In the genomic region with DNA sequence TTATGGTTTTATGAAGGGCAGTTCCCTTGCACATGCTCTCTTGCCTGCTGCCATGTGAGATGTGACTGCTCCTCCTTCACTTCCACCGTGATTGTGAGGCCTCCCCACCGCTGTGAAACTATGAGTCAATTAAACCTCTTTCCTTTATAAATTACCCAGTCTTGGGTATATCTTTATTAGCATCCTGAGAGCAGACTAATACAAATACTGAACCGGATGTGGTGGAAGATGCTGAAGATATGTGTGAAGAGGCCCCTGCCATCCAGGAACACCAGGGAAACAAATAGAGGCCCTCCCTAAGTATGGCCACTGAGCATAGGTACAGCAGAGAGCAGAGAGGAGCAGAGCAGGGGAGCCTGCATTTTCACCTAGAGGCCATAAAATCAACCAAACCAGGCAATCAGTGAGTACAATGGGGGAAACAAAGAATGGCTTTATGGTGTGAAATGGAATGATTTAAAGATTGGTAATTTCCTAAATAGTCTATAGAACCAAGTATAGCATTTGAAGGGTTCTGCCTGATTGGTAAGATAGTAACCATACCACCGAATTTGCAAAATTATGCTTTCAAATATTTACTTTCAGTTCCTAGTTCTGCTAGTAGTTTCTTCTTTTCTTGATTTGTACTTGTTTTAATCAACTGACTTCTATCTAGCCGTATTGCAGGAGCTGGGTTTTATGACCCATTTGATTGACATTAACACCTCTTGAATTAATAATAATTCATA, we compare ENCODE assay signal across 27 cellular contexts.
"Had no signal": no experiment of that assay in that cellular context is flagged by ENCODE, and none has a peak within 500 bp of the region (broad histone marks: within the 10 kb centered on the region; RNA-seq: fewer than 3 reads in every experiment).

No MANE protein-coding gene starts in this region.

- H3K4me1 ChIP-seq: right lobe of liver had no signal

- ATAC-seq: activated CD4-positive, CD25-positive, alpha-beta regulatory T cell treated with anti-CD3 and anti-CD28 coated beads, Interleukin-2, amount 50 U/mL, for 24 hours; activated naive CD4-positive, alpha-beta T cell treated with anti-CD3 and anti-CD28 coated beads, Interleukin-2, amount 50 U/mL, for 72 hours; activated T-cell treated with anti-CD3 and anti-CD28 coated beads, Interleukin-2, amount 50 U/mL, for 4 hours; foreskin keratinocyte; left lobe of liver; lower lobe of right lung; right lobe of liver had no signal

- H3K9me3 Mint-ChIP-seq: activated T-cell treated with anti-CD3 and anti-CD28 coated beads, Interleukin-2, amount 50 U/mL, for 4 hours; endodermal cell; stimulated activated naive CD8-positive, alpha-beta T cell treated with anti-CD3 and anti-CD28 coated beads, Interleukin-15, Interleukin-2, amounts not matched to agents 100 ng/mL and 50 ng/mL, for 24 hours had no signal

- H3K9me3 ChIP-seq: breast epithelium, esophagus muscularis mucosa, heart left ventricle, lower lobe of right lung, right lobe of liver, thoracic aorta, upper lobe of left lung had no signal

- H3K4me3 Mint-ChIP-seq: activated T-cell treated with anti-CD3 and anti-CD28 coated beads, Interleukin-2, amount 50 U/mL, for 4 hours; dendritic cell treated with granulocyte-macrophage colony-stimulating factor and Interleukin-4, amounts not matched to agents 40 ng/mL and 50 ng/mL, for 4 days; endodermal cell; nephron; stimulated activated naive CD8-positive, alpha-beta T cell treated with anti-CD3 and anti-CD28 coated beads, Interleukin-15, Interleukin-2, amounts not matched to agents 100 ng/mL and 50 ng/mL, for 24 hours; T-helper 2 cell treated with Interferon-gamma antibody and Interleukin-4, amounts not matched to agents 5 μg/mL and 100 μg/mL, for 36 hours had no signal

- H3K27ac ChIP-seq: foreskin keratinocyte, lower lobe of right lung, right lobe of liver, thoracic aorta, upper lobe of left lung, VCaP had no signal

- H3K36me3 ChIP-seq: breast epithelium, esophagus muscularis mucosa, heart left ventricle, lower lobe of right lung, right lobe of liver, thoracic aorta, upper lobe of left lung had no signal

- H3K27me3 ChIP-seq: breast epithelium, esophagus muscularis mucosa, foreskin keratinocyte, heart left ventricle, right lobe of liver, upper lobe of left lung had no signal

- DNase-seq: activated CD4-positive, alpha-beta T cell treated with anti-CD3 and anti-CD28 coated beads for 48 hours; activated CD4-positive, alpha-beta T cell treated with anti-CD3 and anti-CD28 coated beads, Interleukin-2, amount 50 U/mL, for 48 hours; activated T-cell treated with anti-CD3 and anti-CD28 coated beads, Interleukin-2, amount 50 U/mL, for 4 hours; central memory CD4-positive, alpha-beta T cell; endodermal cell; foreskin keratinocyte; heart left ventricle; hypothalamus; lower lobe of right lung; mesenchymal stem cell; right lobe of liver; stimulated activated CD4-positive, alpha-beta T cell treated with anti-CD3 and anti-CD28 coated beads, Interleukin-2, amount 100 ng/mL, for 48 hours; T-helper 1 cell; upper lobe of left lung had no signal

- H3K4me3 ChIP-seq: breast epithelium, esophagus muscularis mucosa, heart left ventricle, lower lobe of right lung, right lobe of liver, thoracic aorta, upper lobe of left lung had no signal

- H3K27ac Mint-ChIP-seq: activated naive CD4-positive, alpha-beta T cell treated with anti-CD3 and anti-CD28 coated beads, Interleukin-2, amount 50 U/mL, for 72 hours; activated T-helper 2 cell treated with anti-CD3 and anti-CD28 coated beads, Interferon-gamma antibody, Interleukin-2, Interleukin-4, amounts not matched to agents 10 μg/mL and 5 μg/mL and 100 μg/mL, durations not matched to agents 14 hours and 24 hours and 36 hours; dendritic cell treated with granulocyte-macrophage colony-stimulating factor and Interleukin-4, amounts not matched to agents 40 ng/mL and 50 ng/mL, for 4 days; endodermal cell; nephron; stimulated activated naive CD8-positive, alpha-beta T cell treated with anti-CD3 and anti-CD28 coated beads, Interleukin-15, Interleukin-2, amounts not matched to agents 100 ng/mL and 50 ng/mL, for 24 hours; T-helper 2 cell treated with Interferon-gamma antibody and Interleukin-4, amounts not matched to agents 5 μg/mL and 100 μg/mL, for 36 hours had no signal

- FAIRE-seq: TTC549 had no signal

- H3K27me3 Mint-ChIP-seq: dendritic cell treated with granulocyte-macrophage colony-stimulating factor and Interleukin-4, amounts not matched to agents 40 ng/mL and 50 ng/mL, for 4 days; stimulated activated naive CD8-positive, alpha-beta T cell treated with anti-CD3 and anti-CD28 coated beads, Interleukin-15, Interleukin-2, amounts not matched to agents 100 ng/mL and 50 ng/mL, for 24 hours had no signal
